In genomic region chr20:17995967-17996819, GRCh38 we compare ENCODE assay signal across 8 cellular contexts. TPM values are rescaled to one million over a fixed set of nuclear protein-coding genes. Genes with fewer than 3 reads are reported as not detected.
DNase-seq lines count a peak whose midpoint lies in the region; ATAC-seq and TF ChIP-seq lines count a peak whose summit lies in the region.

No MANE protein-coding gene starts in this region.

- peaks cover 12% of the 10 kb centered on the region; the same call in 1 of the 2 replicates for H3K36me3 ChIP-seq in OCI-LY7 (ENCODE audit: insufficient read depth, low read length)
- H3K36me3 ChIP-seq in right atrium auricular region = no peaks in the 10 kb centered on the region
- no peaks in the 10 kb centered on the region for H3K36me3 ChIP-seq in sigmoid colon

- DNase-seq in activated CD4-positive, CD25-positive, alpha-beta regulatory T cell treated with anti-CD3 and anti-CD28 coated beads, Interleukin-2, amount 50 U/mL, for 72 hours = no peak
- DNase-seq in HT-29 (ENCODE audit: low spot score) (peak; percentile 65), OCI-LY7 (ENCODE audit: low spot score) (peak; percentile 76), right atrium auricular region (ENCODE audit: low spot score) (no peak), sigmoid colon (no peak)
- DNase-seq in activated naive CD8-positive, alpha-beta T cell treated with anti-CD3 and anti-CD28 coated beads, Interleukin-2, amount 50 U/mL, for 24 hours = peak; percentile 18

- H3K27me3 ChIP-seq in right atrium auricular region (no peaks in the 10 kb centered on the region), sigmoid colon (no peaks in the 10 kb centered on the region)

- H3K27me3 Mint-ChIP-seq in activated naive CD8-positive, alpha-beta T cell treated with anti-CD3 and anti-CD28 coated beads, Interleukin-2, amount 50 U/mL, for 24 hours = peaks cover 7% of the 10 kb centered on the region

- H4K20me1 ChIP-seq in OCI-LY7 (ENCODE audit: insufficient read depth, low read length) = no peaks in the 10 kb centered on the region

- no peaks in the 10 kb centered on the region for H3K79me2 ChIP-seq in OCI-LY7 (ENCODE audit: insufficient read depth, low read depth, low read length)

- intact Hi-C loops in OCI-LY7 (cut with micrococcal nuclease; ENCODE audit: unreplicated experiment) (loop anchor here (1.0 to 2.0 kb wide), 4 partner anchors 57 to 491 kb away; no protein-coding TSS in a partner anchor), sigmoid colon (cut with DNase I) (loop anchor here (10.0 kb wide), 1 partner anchor 491 kb away; no protein-coding TSS in a partner anchor)

- TF ChIP-seq EP300 in sigmoid colon (IDR thresholded peaks at IDR 0.05) = no peak

- peaks cover 25% of the 10 kb centered on the region for H3K4me1 Mint-ChIP-seq in activated naive CD8-positive, alpha-beta T cell treated with anti-CD3 and anti-CD28 coated beads, Interleukin-2, amount 50 U/mL, for 24 hours

- peak; percentile 55 for ATAC-seq in activated CD4-positive, CD25-positive, alpha-beta regulatory T cell treated with anti-CD3 and anti-CD28 coated beads, Interleukin-2, amount 50 U/mL, for 24 hours
- ATAC-seq in activated naive CD8-positive, alpha-beta T cell treated with anti-CD3 and anti-CD28 coated beads, Interleukin-2, amount 50 U/mL, for 24 hours = no peak
- no peak for ATAC-seq in GM19455 (IDR thresholded peaks at IDR 0.05; ENCODE audit: unreplicated experiment)

- peaks cover 2% of the 10 kb centered on the region for H3K36me3 Mint-ChIP-seq in activated naive CD8-positive, alpha-beta T cell treated with anti-CD3 and anti-CD28 coated beads, Interleukin-2, amount 50 U/mL, for 24 hours (ENCODE audit: low read depth)

- H3K9me3 ChIP-seq in OCI-LY7 (ENCODE audit: low read length) (no peaks in the 10 kb centered on the region), right atrium auricular region (no peaks in the 10 kb centered on the region), sigmoid colon (no peaks in the 10 kb centered on the region)

- H2AFZ ChIP-seq in OCI-LY7 (ENCODE audit: low read length) = peak overlapping the region; percentile 52; the same call in 1 of the 2 replicates

- no peak overlapping the region for H3K27ac Mint-ChIP-seq in activated naive CD8-positive, alpha-beta T cell treated with anti-CD3 and anti-CD28 coated beads, Interleukin-2, amount 50 U/mL, for 24 hours

- POLR2A ChIA-PET in OCI-LY7 (lab: Charles Lee) = interaction anchor here (0.5 to 0.7 kb wide), 3 partner anchors 10 to 34 kb away, joined by 3 to 7 read pairs (median 4); no protein-coding TSS in a partner anchor

- CTCF ChIA-PET in OCI-LY7 (lab: Charles Lee; ENCODE audit: unreplicated experiment) = no interaction called here

- H3K4me3 ChIP-seq in OCI-LY7 (ENCODE audit: low read depth, low read length, poor library complexity, severe bottlenecking) (no peak overlapping the region), right atrium auricular region (no peak overlapping the region), sigmoid colon (no peak overlapping the region)

- H3K27ac ChIP-seq in OCI-LY7 (ENCODE audit: low read depth, low read length, poor library complexity, severe bottlenecking) (no peak overlapping the region), right atrium auricular region (no peak overlapping the region), sigmoid colon (no peak overlapping the region)

- H3K4me3 Mint-ChIP-seq in activated naive CD8-positive, alpha-beta T cell treated with anti-CD3 and anti-CD28 coated beads, Interleukin-2, amount 50 U/mL, for 24 hours = no peak overlapping the region

- BruUV-seq in OCI-LY7 (replicated peaks; lab: Mats Ljungman, UMichigan) = no TSS peak

- peaks cover 14% of the 10 kb centered on the region for H3K4me1 ChIP-seq in OCI-LY7 (ENCODE audit: insufficient read depth, low read length, poor library complexity, severe bottlenecking)
- H3K4me1 ChIP-seq in right atrium auricular region = peaks cover 0 to 5% of the 10 kb centered on the region in 2 donors
- peaks cover 0 to 13% (median 5%) of the 10 kb centered on the region in 4 donors for H3K4me1 ChIP-seq in sigmoid colon

- TF ChIP-seq POLR2A in sigmoid colon (IDR thresholded peaks at IDR 0.05) = no peak

- H3K4me2 ChIP-seq in OCI-LY7 (ENCODE audit: low read length) = peak overlapping the region; percentile 42; the same call in 1 of the 2 replicates

- WGBS in sigmoid colon, 2 donors = 26 to 31% methylated on average over 16 of the region's 16 CpGs

- peak; percentile 99 for TF ChIP-seq CTCF in OCI-LY7 (conservative IDR thresholded peaks at IDR 0.05; ENCODE audit: low read length)
- peak; percentile 96 to 97 for TF ChIP-seq CTCF in right atrium auricular region (IDR thresholded peaks at IDR 0.05)
- TF ChIP-seq CTCF in sigmoid colon (IDR thresholded peaks at IDR 0.05) = peak; percentile 83 to 97 (median 96)

- H3K9me2 ChIP-seq in OCI-LY7 (ENCODE audit: insufficient read depth, low read length) = no peaks in the 10 kb centered on the region

- no peaks in the 10 kb centered on the region for H3K9me3 Mint-ChIP-seq in activated naive CD8-positive, alpha-beta T cell treated with anti-CD3 and anti-CD28 coated beads, Interleukin-2, amount 50 U/mL, for 24 hours

RNA-seq across cellular contexts. Expression of gene MGME1, which starts 27.4 kb away (rescaled TPM):
- 10.9 and 14.0 TPM in 2 replicates for total RNA-seq in HT-29 (2014; rRNA removed; shearing (Covaris generic))
- 46.6 and 47.8 TPM in 2 replicates for total RNA-seq in OCI-LY7 (2014; rRNA removed; shearing (Covaris generic))
- total RNA-seq in OCI-LY7 (2022) (75.6 and 80.1 TPM in 2 replicates), right atrium auricular region (1 to 10 TPM; 2.7 to 7.1 TPM), sigmoid colon (10 to 100 TPM in 2 of 4 donors, 1 to 10 TPM in 2; 5.0 to 15.8 (median 10.8) TPM)
- polyA plus RNA-seq in sigmoid colon = 10 to 100 TPM; 14.8 to 17.4 (median 16.9) TPM

RNA-seq across cellular contexts. Expression of gene SNX5, which starts 27.6 kb away (rescaled TPM):
- 181 and 203 TPM in 2 replicates for total RNA-seq in HT-29 (2014; rRNA removed; shearing (Covaris generic))
- 183 and 204 TPM in 2 replicates for total RNA-seq in OCI-LY7 (2014; rRNA removed; shearing (Covaris generic))
- total RNA-seq in OCI-LY7 (2022) (263 and 274 TPM in 2 replicates), right atrium auricular region (10 to 100 TPM; 37.3 to 50.3 TPM), sigmoid colon (10 to 100 TPM; 69.0 to 79.5 (median 72.5) TPM)
- polyA plus RNA-seq in sigmoid colon = 10 to 100 TPM; 88.7 to 98.5 (median 89.9) TPM

Comparison
In these comparisons a context has a peak if more than half of its experiments do, and no peak if none do; other contexts are left out.
1. ATAC-seq: peak in activated CD4-positive, CD25-positive, alpha-beta regulatory T cell treated with anti-CD3 and anti-CD28 coated beads, Interleukin-2, amount 50 U/mL, for 24 hours (2 of 2); none in activated naive CD8-positive, alpha-beta T cell treated with anti-CD3 and anti-CD28 coated beads, Interleukin-2, amount 50 U/mL, for 24 hours (single experiment) and GM19455 (single experiment).
2. DNase-seq: peak in HT-29 (single experiment), OCI-LY7 (single experiment) and activated naive CD8-positive, alpha-beta T cell treated with anti-CD3 and anti-CD28 coated beads, Interleukin-2, amount 50 U/mL, for 24 hours (single experiment); none in activated CD4-positive, CD25-positive, alpha-beta regulatory T cell treated with anti-CD3 and anti-CD28 coated beads, Interleukin-2, amount 50 U/mL, for 72 hours (single experiment), right atrium auricular region (single experiment) and sigmoid colon (single experiment).
3. Peak in every context shown above with its lines, with median percentiles within 50 percentile points of each other: CTCF ChIP-seq.